20 cellular contexts compared by ENCODE assay signal in genomic region chr17:56792267-56792666, GRCh38.
"Had no signal": no experiment of that assay in that cellular context is flagged by ENCODE, and none has a peak within 500 bp of the region (broad histone marks: within the 10 kb centered on the region; RNA-seq: fewer than 3 reads in every experiment).

No MANE protein-coding gene starts in this region.

- H3K9me3 ChIP-seq: stomach had no signal

- H3K4me3 Mint-ChIP-seq: activated B cell treated with CpG ODN at 0.5 μM for 24 hours; activated naive CD4-positive, alpha-beta T cell treated with anti-CD3 and anti-CD28 coated beads for 36 hours had no signal

- H3K4me3 ChIP-seq: cardiac muscle cell, hepatocyte, lung, SK-N-MC, stomach had no signal

- H3K27ac Mint-ChIP-seq: activated B cell treated with CpG ODN at 0.5 μM for 24 hours; activated naive CD4-positive, alpha-beta T cell treated with anti-CD3 and anti-CD28 coated beads for 36 hours; activated T-helper 2 cell treated with anti-CD3 and anti-CD28 coated beads, Interferon-gamma antibody, Interleukin-2, Interleukin-4, amounts not matched to agents 10 μg/mL and 5 μg/mL and 100 μg/mL, durations not matched to agents 14 hours and 24 hours and 36 hours had no signal

- H3K27ac ChIP-seq: cardiac muscle cell, epithelial cell of prostate, hepatocyte, SK-N-MC, stomach had no signal

- H3K27me3 Mint-ChIP-seq: activated B cell treated with CpG ODN at 0.5 μM for 24 hours had no signal

- H3K4me1 ChIP-seq: stomach had no signal

- ATAC-seq: left lobe of liver had no signal

- H3K9me3 Mint-ChIP-seq: activated B cell treated with CpG ODN at 0.5 μM for 24 hours had no signal

- DNase-seq: activated B cell treated with CpG ODN at 0.5 μM for 24 hours; activated CD4-positive, alpha-beta T cell treated with anti-CD3 and anti-CD28 coated beads for 48 hours; activated naive CD4-positive, alpha-beta T cell treated with anti-CD3 and anti-CD28 coated beads for 36 hours; activated T-cell treated with anti-CD3 and anti-CD28 coated beads for 4 hours; amniotic stem cell; dermis blood vessel endothelial cell; foreskin fibroblast; stimulated activated CD4-positive, alpha-beta T cell treated with anti-CD3 and anti-CD28 coated beads, Interleukin-12 subunit alpha, Interleukin-12 subunit beta, amount 100 ng/mL, for 4 hours; stimulated activated CD4-positive, alpha-beta T cell treated with anti-CD3 and anti-CD28 coated beads, Interleukin-1b, Interleukin-23, amount 100 ng/mL, for 48 hours; stimulated activated CD8-positive, alpha-beta memory T cell treated with anti-CD3 and anti-CD28 coated beads, Interleukin-4, amount 100 ng/mL, for 48 hours; stomach; trophoblast cell had no signal

- FAIRE-seq: islet of Langerhans had no signal

- H3K36me3 ChIP-seq: cardiac muscle cell, stomach had no signal
